Comparison of ENCODE assay signal across 12 cellular contexts in genomic region chr14:54570047-54570446, GRCh38. TPM values are rescaled to one million over a fixed set of nuclear protein-coding genes. Genes with fewer than 3 reads are reported as not detected.
DNase-seq lines count a peak whose midpoint lies in the region; TF ChIP-seq lines count a peak whose summit lies in the region.
"Had no signal": no experiment of that assay in that cellular context is flagged by ENCODE, and none has a peak within 500 bp of the region (broad histone marks: within the 10 kb centered on the region; RNA-seq: fewer than 3 reads in every experiment).

No MANE protein-coding gene starts in this region.

- H3K9ac ChIP-seq in subcutaneous abdominal adipose tissue (ENCODE audit: low read length in 5 of 5): peak overlapping the region in 3 of 5 donors; percentile 13 to 56 (median 32)

- DNase-seq in HT-29 (ENCODE audit: low spot score): peak; percentile 8
- no peak for DNase-seq in astrocyte of the spinal cord (ENCODE audit: low read depth, low spot score)
- DNase-seq in iris pigment epithelial cell (ENCODE audit: low read depth): peak; percentile 54
- no peak for DNase-seq in GM20000 (ENCODE audit: low spot score)
- no peak for DNase-seq in stimulated activated CD4-positive, alpha-beta T cell treated with anti-CD3 and anti-CD28 coated beads, Interleukin-4, amount 100 ng/mL, for 4 hours
- DNase-seq in iPS-NIHi7 (ENCODE audit: extremely low spot score): no peak
- DNase-seq: activated CD8-positive, alpha-beta memory T cell treated with anti-CD3 and anti-CD28 coated beads, Interleukin-2, amount 50 U/mL, for 4 hours; effector memory CD8-positive, alpha-beta T cell; NCI-H2029 treated with DMSO at 0.1 percent for 48 hours; NCI-H748 treated with DMSO at 0.1 percent for 48 hours; retina had no signal

- no peaks in the 10 kb centered on the region for H3K27me3 ChIP-seq in subcutaneous abdominal adipose tissue (ENCODE audit: control insufficient read depth in 5 of 5, insufficient read depth in 4 of 5, low read length in 5 of 5)

- H3K9me3 ChIP-seq in subcutaneous abdominal adipose tissue (ENCODE audit: control insufficient read depth in 5 of 5, low read length in 5 of 5): peaks cover 0 to 7% (median 3%) of the 10 kb centered on the region in 5 donors

- H3K4me3 ChIP-seq in astrocyte of the spinal cord (ENCODE audit: low read depth, low read length): peak overlapping the region; percentile 1
- H3K4me3 ChIP-seq in subcutaneous abdominal adipose tissue (ENCODE audit: low read depth in 1 of 5, low read length in 5 of 5): peak overlapping the region in 4 of 5 donors; percentile 6 to 49 (median 17)

- H3K4me1 ChIP-seq in subcutaneous abdominal adipose tissue (ENCODE audit: control insufficient read depth in 5 of 5, insufficient read depth in 5 of 5, low read length in 5 of 5): peaks cover 5 to 33% (median 24%) of the 10 kb centered on the region in 5 donors

- H3K36me3 ChIP-seq in subcutaneous abdominal adipose tissue (ENCODE audit: control insufficient read depth in 5 of 5, insufficient read depth in 5 of 5, low read length in 5 of 5): peaks cover 0 to 12% (median 9%) of the 10 kb centered on the region in 5 donors

- no peak for TF ChIP-seq CTCF in astrocyte of the spinal cord (IDR thresholded peaks at IDR 0.05; ENCODE audit: low read depth, low read length)
- no peak for TF ChIP-seq CTCF in GM20000 (IDR thresholded peaks at IDR 0.05; ENCODE audit: extremely low read depth, missing control alignments)

- H3K27ac ChIP-seq in subcutaneous abdominal adipose tissue (ENCODE audit: low read depth, low read length): peak overlapping the region; percentile 74

- in situ Hi-C loops in astrocyte of the spinal cord (cut with HindIII; ENCODE audit: low sequenced_read_pairs): no loop called here

RNA-seq across cellular contexts. Expression of gene SAMD4A, which starts 3.1 kb away (rescaled TPM):
- total RNA-seq in HT-29 (2014; rRNA removed; shearing (Covaris generic)): 9.0 and 9.5 TPM in 2 replicates

Comparison
In these comparisons a context has a peak if more than half of its experiments do, and no peak if none do; other contexts are left out.
1. DNase-seq: peak in HT-29 (single experiment) and iris pigment epithelial cell (single experiment); none in astrocyte of the spinal cord (single experiment), GM20000 (single experiment), stimulated activated CD4-positive, alpha-beta T cell treated with anti-CD3 and anti-CD28 coated beads, Interleukin-4, amount 100 ng/mL, for 4 hours (0 of 2) and iPS-NIHi7 (single experiment).